Comparison of ENCODE assay signal across 8 cellular contexts in the genomic region with DNA sequence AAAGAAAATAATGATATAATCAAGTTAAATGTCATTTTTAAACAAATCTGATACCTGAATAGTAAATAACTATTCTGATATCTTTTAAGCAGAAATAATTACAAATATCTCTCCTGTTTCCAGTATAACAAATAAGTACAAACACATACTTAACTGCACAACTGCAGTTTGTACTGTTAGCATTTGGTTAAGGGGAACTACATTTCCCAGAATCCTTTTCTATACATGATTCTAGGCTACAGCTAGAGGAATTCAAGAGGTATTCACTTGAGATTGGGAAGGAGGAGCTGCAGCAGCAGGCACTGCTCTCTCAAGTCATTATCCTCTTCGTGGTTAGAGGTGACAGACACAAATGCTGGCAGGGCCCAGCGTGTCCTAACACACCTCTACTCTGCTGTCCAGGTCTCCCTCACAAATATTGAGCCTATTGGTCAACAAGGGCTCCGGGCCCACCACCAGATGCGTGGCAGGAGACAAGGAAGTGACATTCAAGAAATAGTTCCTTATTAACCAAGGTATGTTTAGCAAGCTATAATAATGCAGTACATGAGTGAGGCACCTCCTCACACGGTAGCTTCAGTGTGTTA.
DNase-seq lines count a peak whose midpoint lies in the region; ATAC-seq, FAIRE-seq and TF ChIP-seq lines count a peak whose summit lies in the region.

No MANE protein-coding gene starts in this region.

- POLR2A ChIA-PET in endothelial cell of umbilical vein (lab: Charles Lee): no interaction called here

- H4K20me1 ChIP-seq in endothelial cell of umbilical vein (replicated peaks; ENCODE audit: control insufficient read depth, extremely low read depth, insufficient read depth, low read length): no peaks in the 10 kb centered on the region

- no peak for ATAC-seq in HG02938 (IDR thresholded peaks at IDR 0.05; ENCODE audit: unreplicated experiment)

- no peaks in the 10 kb centered on the region for H3K79me2 ChIP-seq in endothelial cell of umbilical vein (ENCODE audit: control insufficient read depth, insufficient read depth, low read length)

- H3K36me3 ChIP-seq in endothelial cell of umbilical vein (ENCODE audit: control insufficient read depth in 2 of 2, extremely low read depth in 1 of 2, insufficient read depth in 2 of 2, low read length in 2 of 2): no peaks in the 10 kb centered on the region

- no peaks in the 10 kb centered on the region for H3K27me3 ChIP-seq in endothelial cell of umbilical vein (ENCODE audit: control insufficient read depth in 2 of 2, insufficient read depth in 2 of 2, low read length in 2 of 2)

- intact Hi-C loops in endothelial cell of umbilical vein (cut with micrococcal nuclease): loop anchor here (1.0 to 2.0 kb wide), 5 partner anchors 38 to 408 kb away; a partner anchor contains a TSS

- H3K9me1 ChIP-seq in endothelial cell of umbilical vein (replicated peaks; ENCODE audit: control insufficient read depth, extremely low read depth, insufficient read depth, low read length): no peaks in the 10 kb centered on the region

- no peak for TF ChIP-seq POLR2A in endothelial cell of umbilical vein (IDR thresholded peaks at IDR 0.05; ENCODE audit: low read depth, low read length)

- BruUV-seq in endothelial cell of umbilical vein (replicated peaks; lab: Mats Ljungman, UMichigan): TSS peak; percentile 92

- H3K4me3 ChIP-seq in endothelial cell of umbilical vein (replicated peaks in 1 of 3; ENCODE audit: insufficient read depth in 1 of 3, low read depth in 1 of 3, low read length in 3 of 3): peak overlapping the region in 1 of 3 experiments; percentile 51

- no peak overlapping the region for H2AFZ ChIP-seq in endothelial cell of umbilical vein (ENCODE audit: low read depth, low read length)

- no peak for TF ChIP-seq CTCF in endothelial cell of umbilical vein (IDR thresholded peaks at IDR 0.05; ENCODE audit: extremely low read depth in 1 of 2, insufficient read depth in 1 of 2, low read depth in 1 of 2, low read length in 2 of 2)

- no peaks in the 10 kb centered on the region for H3K9me3 ChIP-seq in endothelial cell of umbilical vein (replicated peaks; ENCODE audit: control insufficient read depth, insufficient read depth, low read length)

- peak overlapping the region; percentile 88 for H3K27ac ChIP-seq in endothelial cell of umbilical vein (ENCODE audit: insufficient read depth, low read depth, low read length)

- FAIRE-seq in endothelial cell of umbilical vein (lab: Jason Lieb, UNC) (no peak), frontal cortex (lab: Jason Lieb, UNC) (no peak)

- dilution Hi-C loops in endothelial cell of umbilical vein (cut with MboI; ENCODE audit: extremely low pct_ligation_motif_present, low sequenced_read_pairs): no loop called here

- CTCF ChIA-PET in endothelial cell of umbilical vein (lab: Charles Lee): interaction anchor here (0.6 to 1.4 kb wide), 6 partner anchors 34 to 430 kb away, joined by 3 to 5 read pairs (median 4); a partner anchor contains a TSS

- peak overlapping the region; percentile 72 for H3K9ac ChIP-seq in endothelial cell of umbilical vein (replicated peaks; ENCODE audit: extremely low read depth, insufficient read depth, low read length)

- DNase-seq in DMS79 treated with DMSO at 0.1 percent for 48 hours (lab: John Stamatoyannopoulos, UW): peak; percentile 12
- no peak for DNase-seq in DMS79 (lab: John Stamatoyannopoulos, UW)
- DNase-seq in OCI-M2 (lab: John Stamatoyannopoulos, UW; ENCODE audit: unreplicated experiment): peak; percentile 64
- peak; percentile 61 for DNase-seq in endothelial cell of umbilical vein (ENCODE audit: low read depth, low spot score)
- peak; percentile 42 for DNase-seq in renal cortical epithelial cell (ENCODE audit: low read depth)
- no peak for DNase-seq in frontal cortex (ENCODE audit: low spot score in 2 of 2)
- DNase-seq in stimulated activated CD4-positive, alpha-beta T cell treated with anti-CD3 and anti-CD28 coated beads, Interleukin-4, amount 100 ng/mL, for 4 hours: no peak

- peak overlapping the region; percentile 95 for H3K4me2 ChIP-seq in endothelial cell of umbilical vein (ENCODE audit: insufficient read depth, low read length)

- peaks cover 17% of the 10 kb centered on the region for H3K4me1 ChIP-seq in endothelial cell of umbilical vein (ENCODE audit: control insufficient read depth, extremely low read depth, insufficient read depth, low read length)

TF ChIP-seq in endothelial cell of umbilical vein, 7 proteins besides CTCF, POLR2A, EP300 and RAD21:
- TF ChIP-seq GATA2 (IDR thresholded peaks at IDR 0.05; ENCODE audit: insufficient read depth, insufficient read length, low read depth, low read length) (no peak), JUN (IDR thresholded peaks at IDR 0.05; ENCODE audit: borderline replicate concordance, insufficient read depth, insufficient read length, low read depth) (no peak), EZH2 (IDR thresholded peaks at IDR 0.05; ENCODE audit: borderline replicate concordance, low read depth, low read length, severe bottlenecking) (no peak)

Comparison
In these comparisons a context has a peak if more than half of its experiments do, and no peak if none do; other contexts are left out.
1. DNase-seq: peak in DMS79 treated with DMSO at 0.1 percent for 48 hours (single experiment), OCI-M2 (single experiment), endothelial cell of umbilical vein (single experiment) and renal cortical epithelial cell (single experiment); none in DMS79 (single experiment), frontal cortex (0 of 2) and stimulated activated CD4-positive, alpha-beta T cell treated with anti-CD3 and anti-CD28 coated beads, Interleukin-4, amount 100 ng/mL, for 4 hours (0 of 2).